Comparison of ENCODE assay signal across 19 cellular contexts in the genomic region with DNA sequence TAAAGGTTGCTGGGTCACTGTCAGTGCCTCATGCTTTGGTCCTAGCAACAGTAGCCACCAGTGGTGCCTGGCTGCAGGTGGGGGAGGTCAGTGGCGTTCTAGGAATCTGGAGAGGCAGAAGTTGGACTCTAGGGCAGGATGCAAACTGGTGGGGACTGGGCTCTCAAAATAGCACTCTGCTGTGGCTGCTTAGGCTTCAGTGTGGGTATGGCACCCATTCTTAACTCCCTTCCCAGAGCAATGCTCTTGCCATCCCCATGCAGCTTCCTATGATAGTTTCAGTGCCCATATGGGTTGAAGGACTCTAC.
"Had no signal": no experiment of that assay in that cellular context is flagged by ENCODE, and none has a peak within 500 bp of the region (broad histone marks: within the 10 kb centered on the region; RNA-seq: fewer than 3 reads in every experiment).

No MANE protein-coding gene starts in this region.

- H3K27ac ChIP-seq: lower lobe of right lung, ovary, tibial artery, vagina, VCaP had no signal

- ATAC-seq: activated T-helper 17 cell treated with anti-CD3 and anti-CD28 coated beads, Interleukin-2, amount 50 U/mL, for 72 hours; effector memory CD8-positive, alpha-beta T cell; left colon; lower lobe of right lung had no signal

- DNase-seq: activated CD4-positive, alpha-beta T cell treated with anti-CD3 and anti-CD28 coated beads for 1 hour; activated CD4-positive, alpha-beta T cell treated with anti-CD3 and anti-CD28 coated beads, Interleukin-2, amount 50 U/mL, for 48 hours; activated naive CD4-positive, alpha-beta T cell treated with Interleukin-2 at 50 U/mL for 16 hours; activated naive CD8-positive, alpha-beta T cell treated with anti-CD3 and anti-CD28 coated beads, Interleukin-2, amount 50 U/mL, for 24 hours; aorta; cerebellar nuclear complex; effector memory CD8-positive, alpha-beta T cell; foreskin melanocyte; immature natural killer cell; left colon; lower lobe of right lung; midbrain; ovary; stimulated activated CD4-positive, alpha-beta T cell treated with anti-CD3 and anti-CD28 coated beads, Interleukin-2, amount 100 ng/mL, for 48 hours; stimulated activated naive B cell treated with anti-CD40 and anti-IgM and Interleukin-4, amounts not matched to agents 10 μg/mL and 1 μg/mL and 100 μg/mL, for 72 hours; tibial artery had no signal

- H3K4me1 ChIP-seq: lower lobe of right lung, tibial artery, vagina had no signal

- H3K36me3 ChIP-seq: lower lobe of right lung, ovary, tibial artery, vagina had no signal

- H3K27me3 ChIP-seq: ovary, tibial artery, vagina had no signal

- H3K4me3 ChIP-seq: lower lobe of right lung, ovary, tibial artery, vagina had no signal

- H3K9me3 ChIP-seq: lower lobe of right lung, ovary, tibial artery, vagina had no signal
